Comparison of ENCODE assay signal across 1 cellular context in genomic region chr2:26345554-26346453, GRCh38.
TF ChIP-seq lines count a peak whose summit lies in the region.

Gene SELENOI (plus strand): TSS chr2:26346143. CDS start chr2:26346233, 90 bp downstream.

TF ChIP-seq in HepG2, 621 proteins besides CTCF, POLR2A, EP300 and RAD21 (continued from another document and continues in another):
- no peak; the same call in 1 of the 2 replicates for TF ChIP-seq THAP8 (CRISPR knock-in tag; IDR thresholded peaks at IDR 0.05; ENCODE audit: borderline replicate concordance)
- peak; percentile 70; the same call in 1 of the 2 replicates for TF ChIP-seq ZNF724P (CRISPR knock-in tag; IDR thresholded peaks at IDR 0.05; ENCODE audit: borderline replicate concordance)
- TF ChIP-seq MIER3 (CRISPR knock-in tag; IDR thresholded peaks at IDR 0.05; ENCODE audit: borderline replicate concordance) = peak; percentile 79; the same call in 1 of the 2 replicates
- no peak for TF ChIP-seq ZNF660 (CRISPR knock-in tag; IDR thresholded peaks at IDR 0.05; ENCODE audit: borderline replicate concordance, low read depth)
- no peak for TF ChIP-seq SMARCC2 (IDR thresholded peaks at IDR 0.05)
- TF ChIP-seq, protein P1, sequence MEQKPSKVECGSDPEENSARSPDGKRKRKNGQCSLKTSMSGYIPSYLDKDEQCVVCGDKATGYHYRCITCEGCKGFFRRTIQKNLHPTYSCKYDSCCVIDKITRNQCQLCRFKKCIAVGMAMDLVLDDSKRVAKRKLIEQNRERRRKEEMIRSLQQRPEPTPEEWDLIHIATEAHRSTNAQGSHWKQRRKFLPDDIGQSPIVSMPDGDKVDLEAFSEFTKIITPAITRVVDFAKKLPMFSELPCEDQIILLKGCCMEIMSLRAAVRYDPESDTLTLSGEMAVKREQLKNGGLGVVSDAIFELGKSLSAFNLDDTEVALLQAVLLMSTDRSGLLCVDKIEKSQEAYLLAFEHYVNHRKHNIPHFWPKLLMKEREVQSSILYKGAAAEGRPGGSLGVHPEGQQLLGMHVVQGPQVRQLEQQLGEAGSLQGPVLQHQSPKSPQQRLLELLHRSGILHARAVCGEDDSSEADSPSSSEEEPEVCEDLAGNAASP (CRISPR knock-in tag; IDR thresholded peaks at IDR 0.05; ENCODE audit: borderline replicate concordance) = peak; percentile 32; the same call in 1 of the 2 replicates
- TF ChIP-seq DNMT3B (CRISPR knock-in tag; conservative IDR thresholded peaks at IDR 0.05) = peak; percentile 2; the same call in 1 of the 2 replicates
- no peak for TF ChIP-seq PHB2 (IDR thresholded peaks at IDR 0.05; ENCODE audit: partially characterized antibody)
- peak; percentile 81 for TF ChIP-seq CAMTA2 (CRISPR knock-in tag; IDR thresholded peaks at IDR 0.05; ENCODE audit: borderline replicate concordance)
- no peak for TF ChIP-seq CERS6 (CRISPR knock-in tag; IDR thresholded peaks at IDR 0.05)
- TF ChIP-seq KLF13 (CRISPR knock-in tag; IDR thresholded peaks at IDR 0.05) = no peak
- TF ChIP-seq TAF1 (CRISPR knock-in tag; IDR thresholded peaks at IDR 0.05) = peak; percentile 95
- peak; percentile 87; the same call in 1 of the 2 replicates for TF ChIP-seq ZNF224 (CRISPR knock-in tag; IDR thresholded peaks at IDR 0.05)
- TF ChIP-seq ZNF263 (CRISPR knock-in tag; IDR thresholded peaks at IDR 0.05) = peak; percentile 8; the same call in 1 of the 2 replicates
- TF ChIP-seq AFF4 (CRISPR knock-in tag; IDR thresholded peaks at IDR 0.05) = peak; percentile 83; the same call in 1 of the 2 replicates
- TF ChIP-seq, protein P2, sequence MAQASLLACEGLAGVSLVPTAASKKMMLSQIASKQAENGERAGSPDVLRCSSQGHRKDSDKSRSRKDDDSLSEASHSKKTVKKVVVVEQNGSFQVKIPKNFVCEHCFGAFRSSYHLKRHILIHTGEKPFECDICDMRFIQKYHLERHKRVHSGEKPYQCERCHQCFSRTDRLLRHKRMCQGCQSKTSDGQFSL (CRISPR knock-in tag; IDR thresholded peaks at IDR 0.05) = peak; percentile 53
- TF ChIP-seq, protein P3, sequence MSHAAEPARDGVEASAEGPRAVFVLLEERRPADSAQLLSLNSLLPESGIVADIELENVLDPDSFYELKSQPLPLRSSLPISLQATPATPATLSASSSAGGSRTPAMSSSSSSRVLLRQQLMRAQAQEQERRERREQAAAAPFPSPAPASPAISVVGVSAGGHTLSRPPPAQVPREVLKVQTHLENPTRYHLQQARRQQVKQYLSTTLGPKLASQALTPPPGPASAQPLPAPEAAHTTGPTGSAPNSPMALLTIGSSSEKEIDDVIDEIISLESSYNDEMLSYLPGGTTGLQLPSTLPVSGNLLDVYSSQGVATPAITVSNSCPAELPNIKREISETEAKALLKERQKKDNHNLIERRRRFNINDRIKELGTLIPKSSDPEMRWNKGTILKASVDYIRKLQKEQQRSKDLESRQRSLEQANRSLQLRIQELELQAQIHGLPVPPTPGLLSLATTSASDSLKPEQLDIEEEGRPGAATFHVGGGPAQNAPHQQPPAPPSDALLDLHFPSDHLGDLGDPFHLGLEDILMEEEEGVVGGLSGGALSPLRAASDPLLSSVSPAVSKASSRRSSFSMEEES (CRISPR knock-in tag; IDR thresholded peaks at IDR 0.05) = peak; percentile 69; the same call in 1 of the 2 replicates
- TF ChIP-seq ZFAT (CRISPR knock-in tag; conservative IDR thresholded peaks at IDR 0.05) = no peak
- TF ChIP-seq ZFYVE20 (CRISPR knock-in tag; IDR thresholded peaks at IDR 0.05; ENCODE audit: borderline replicate concordance, low read depth) = no peak
- no peak for TF ChIP-seq SOX13 (IDR thresholded peaks at IDR 0.05)
- peak in 1 of 2 experiments; percentile 41; a peak in 2 of 4 replicates for TF ChIP-seq SOX13 (CRISPR knock-in tag; conservative IDR thresholded peaks at IDR 0.05 in 1 of 2, IDR thresholded peaks at IDR 0.05 in 1 of 2)
- no peak for TF ChIP-seq PAF1 (CRISPR knock-in tag; IDR thresholded peaks at IDR 0.05)
- TF ChIP-seq PHF8 (CRISPR knock-in tag; IDR thresholded peaks at IDR 0.05) = peak; percentile 98
- no peak for TF ChIP-seq ZC3H4 (CRISPR knock-in tag; IDR thresholded peaks at IDR 0.05; ENCODE audit: borderline replicate concordance)
- TF ChIP-seq, protein P4, sequence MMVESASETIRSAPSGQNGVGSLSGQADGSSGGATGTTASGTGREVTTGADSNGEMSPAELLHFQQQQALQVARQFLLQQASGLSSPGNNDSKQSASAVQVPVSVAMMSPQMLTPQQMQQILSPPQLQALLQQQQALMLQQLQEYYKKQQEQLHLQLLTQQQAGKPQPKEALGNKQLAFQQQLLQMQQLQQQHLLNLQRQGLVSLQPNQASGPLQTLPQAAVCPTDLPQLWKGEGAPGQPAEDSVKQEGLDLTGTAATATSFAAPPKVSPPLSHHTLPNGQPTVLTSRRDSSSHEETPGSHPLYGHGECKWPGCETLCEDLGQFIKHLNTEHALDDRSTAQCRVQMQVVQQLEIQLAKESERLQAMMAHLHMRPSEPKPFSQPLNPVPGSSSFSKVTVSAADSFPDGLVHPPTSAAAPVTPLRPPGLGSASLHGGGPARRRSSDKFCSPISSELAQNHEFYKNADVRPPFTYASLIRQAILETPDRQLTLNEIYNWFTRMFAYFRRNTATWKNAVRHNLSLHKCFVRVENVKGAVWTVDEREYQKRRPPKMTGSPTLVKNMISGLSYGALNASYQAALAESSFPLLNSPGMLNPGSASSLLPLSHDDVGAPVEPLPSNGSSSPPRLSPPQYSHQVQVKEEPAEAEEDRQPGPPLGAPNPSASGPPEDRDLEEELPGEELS (CRISPR knock-in tag; IDR thresholded peaks at IDR 0.05) = peak; percentile 57; the same call in 1 of the 2 replicates
- peak; percentile 98; the same call in 1 of the 2 replicates for TF ChIP-seq ZNF337 (CRISPR knock-in tag; IDR thresholded peaks at IDR 0.05; ENCODE audit: borderline replicate concordance, low read depth)
- TF ChIP-seq TCF7L2 (IDR thresholded peaks at IDR 0.05; ENCODE audit: low read depth, low read length) = no peak
- TF ChIP-seq, protein P5, sequence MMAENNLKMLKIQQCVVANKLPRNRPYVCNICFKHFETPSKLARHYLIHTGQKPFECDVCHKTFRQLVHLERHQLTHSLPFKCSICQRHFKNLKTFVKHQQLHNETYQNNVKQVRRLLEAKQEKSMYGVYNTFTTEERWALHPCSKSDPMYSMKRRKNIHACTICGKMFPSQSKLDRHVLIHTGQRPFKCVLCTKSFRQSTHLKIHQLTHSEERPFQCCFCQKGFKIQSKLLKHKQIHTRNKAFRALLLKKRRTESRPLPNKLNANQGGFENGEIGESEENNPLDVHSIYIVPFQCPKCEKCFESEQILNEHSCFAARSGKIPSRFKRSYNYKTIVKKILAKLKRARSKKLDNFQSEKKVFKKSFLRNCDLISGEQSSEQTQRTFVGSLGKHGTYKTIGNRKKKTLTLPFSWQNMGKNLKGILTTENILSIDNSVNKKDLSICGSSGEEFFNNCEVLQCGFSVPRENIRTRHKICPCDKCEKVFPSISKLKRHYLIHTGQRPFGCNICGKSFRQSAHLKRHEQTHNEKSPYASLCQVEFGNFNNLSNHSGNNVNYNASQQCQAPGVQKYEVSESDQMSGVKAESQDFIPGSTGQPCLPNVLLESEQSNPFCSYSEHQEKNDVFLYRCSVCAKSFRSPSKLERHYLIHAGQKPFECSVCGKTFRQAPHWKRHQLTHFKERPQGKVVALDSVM (CRISPR knock-in tag; IDR thresholded peaks at IDR 0.05) = no peak; the same call in 1 of the 2 replicates
- no peak for TF ChIP-seq CREB3 (CRISPR knock-in tag; IDR thresholded peaks at IDR 0.05)
- TF ChIP-seq, protein P6, sequence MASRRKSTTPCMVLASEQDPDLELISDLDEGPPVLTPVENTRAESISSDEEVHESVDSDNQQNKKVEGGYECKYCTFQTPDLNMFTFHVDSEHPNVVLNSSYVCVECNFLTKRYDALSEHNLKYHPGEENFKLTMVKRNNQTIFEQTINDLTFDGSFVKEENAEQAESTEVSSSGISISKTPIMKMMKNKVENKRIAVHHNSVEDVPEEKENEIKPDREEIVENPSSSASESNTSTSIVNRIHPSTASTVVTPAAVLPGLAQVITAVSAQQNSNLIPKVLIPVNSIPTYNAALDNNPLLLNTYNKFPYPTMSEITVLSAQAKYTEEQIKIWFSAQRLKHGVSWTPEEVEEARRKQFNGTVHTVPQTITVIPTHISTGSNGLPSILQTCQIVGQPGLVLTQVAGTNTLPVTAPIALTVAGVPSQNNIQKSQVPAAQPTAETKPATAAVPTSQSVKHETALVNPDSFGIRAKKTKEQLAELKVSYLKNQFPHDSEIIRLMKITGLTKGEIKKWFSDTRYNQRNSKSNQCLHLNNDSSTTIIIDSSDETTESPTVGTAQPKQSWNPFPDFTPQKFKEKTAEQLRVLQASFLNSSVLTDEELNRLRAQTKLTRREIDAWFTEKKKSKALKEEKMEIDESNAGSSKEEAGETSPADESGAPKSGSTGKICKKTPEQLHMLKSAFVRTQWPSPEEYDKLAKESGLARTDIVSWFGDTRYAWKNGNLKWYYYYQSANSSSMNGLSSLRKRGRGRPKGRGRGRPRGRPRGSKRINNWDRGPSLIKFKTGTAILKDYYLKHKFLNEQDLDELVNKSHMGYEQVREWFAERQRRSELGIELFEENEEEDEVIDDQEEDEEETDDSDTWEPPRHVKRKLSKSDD (CRISPR knock-in tag; IDR thresholded peaks at IDR 0.05; ENCODE audit: low read depth) = 0 out of 2 replicates have a peak, but pooled peaks have one; percentile 27
- TF ChIP-seq ZBTB4 (CRISPR knock-in tag; IDR thresholded peaks at IDR 0.05; ENCODE audit: borderline replicate concordance) = no peak
